Comparison of ENCODE assay signal across 1 cellular context in genomic region chr7:55570939-55571338, GRCh38.
TF ChIP-seq lines count a peak whose summit lies in the region.

No MANE protein-coding gene starts in this region.

TF ChIP-seq in H1, 55 proteins besides CTCF, POLR2A, EP300 and RAD21 (continued from another document):
- TF ChIP-seq BRCA1 (IDR thresholded peaks at IDR 0.05; ENCODE audit: low read depth, low read length), result no peak
- no peak for TF ChIP-seq CREB1 (IDR thresholded peaks at IDR 0.05)
- no peak for TF ChIP-seq TCF12 (IDR thresholded peaks at IDR 0.05; ENCODE audit: low read depth, low read length)
